29 cellular contexts compared by ENCODE assay signal in the genomic region with DNA sequence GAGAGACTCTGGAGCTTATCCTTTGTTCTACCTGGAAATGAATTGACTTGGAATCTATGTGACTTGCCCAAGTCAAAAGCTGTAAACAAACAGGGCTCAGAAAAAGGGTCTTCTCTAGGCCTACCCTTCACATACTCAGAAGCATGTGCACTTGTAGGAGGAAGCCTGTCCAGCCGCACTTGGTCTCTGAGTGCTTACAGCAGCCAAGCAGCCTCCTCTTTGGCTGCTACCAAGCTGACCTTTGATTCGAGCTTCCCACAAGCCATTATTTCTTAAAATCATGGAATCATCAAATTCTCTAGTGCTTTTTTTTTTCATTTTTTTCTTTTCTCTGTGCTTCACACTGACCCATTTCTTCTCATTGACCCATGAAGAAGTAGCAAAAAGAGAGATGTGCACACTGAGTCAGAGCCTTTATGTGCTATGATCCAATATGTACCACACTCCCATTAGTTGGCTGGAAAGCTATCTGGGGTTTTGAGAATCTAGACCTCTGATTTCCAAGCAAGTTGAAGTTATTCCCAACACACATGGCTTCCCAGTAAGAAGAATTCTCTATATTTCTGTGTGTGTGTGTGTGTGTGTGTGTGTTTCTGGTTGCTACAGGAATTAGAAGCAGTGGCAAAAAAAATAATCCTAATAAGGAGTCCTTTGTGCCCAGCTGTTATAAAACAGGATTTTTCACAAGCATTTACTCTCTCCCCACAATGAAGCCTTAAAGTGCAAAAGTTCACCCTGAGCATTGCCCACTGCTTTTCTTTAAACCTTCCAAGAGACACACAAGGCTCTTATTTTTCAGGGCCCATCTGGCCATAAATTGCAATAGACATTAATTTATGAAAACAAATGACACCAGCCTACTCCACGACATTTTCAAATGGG.
A peak's percentile ranks its signal among the peaks of the same experiment; 100 is the strongest.
DNase-seq lines count a peak whose midpoint lies in the region; ATAC-seq, FAIRE-seq and TF ChIP-seq lines count a peak whose summit lies in the region.
"Had no signal": no experiment of that assay in that cellular context is flagged by ENCODE, and none has a peak within 500 bp of the region (broad histone marks: within the 10 kb centered on the region; RNA-seq: fewer than 3 reads in every experiment).

No MANE protein-coding gene starts in this region.

- no peak for FAIRE-seq in urothelium cell line (lab: Jason Lieb, UNC)
- FAIRE-seq: endometrium, H54, HTR-8/SVneo had no signal

- no peak for TF ChIP-seq CTCF in brain (conservative IDR thresholded peaks at IDR 0.05)

- H3K4me1 ChIP-seq in subcutaneous abdominal adipose tissue (ENCODE audit: control insufficient read depth in 5 of 5, insufficient read depth in 5 of 5, low read length in 5 of 5): peaks cover 2 to 48% (median 27%) of the 10 kb centered on the region in 5 donors

- H3K36me3 ChIP-seq in subcutaneous abdominal adipose tissue (ENCODE audit: control insufficient read depth in 5 of 5, insufficient read depth in 5 of 5, low read length in 5 of 5): no peaks in the 10 kb centered on the region
- H3K36me3 ChIP-seq: upper lobe of left lung had no signal

- H3K9me3 Mint-ChIP-seq in brain: peaks cover 0 to 13% (median 0%) of the 10 kb centered on the region in 5 experiments
- H3K9me3 Mint-ChIP-seq: activated T-cell treated with anti-CD3 and anti-CD28 coated beads, Interleukin-2, amount 50 U/mL, for 4 hours; dendritic cell treated with granulocyte-macrophage colony-stimulating factor and Interleukin-4, amounts not matched to agents 40 ng/mL and 50 ng/mL, for 4 days; T-helper 2 cell treated with Interferon-gamma antibody and Interleukin-4, amounts not matched to agents 5 μg/mL and 100 μg/mL, for 36 hours had no signal

- H3K27ac ChIP-seq in subcutaneous abdominal adipose tissue (ENCODE audit: low read depth, low read length): peak overlapping the region; percentile 32
- H3K27ac ChIP-seq: KMS-11, RWPE1, upper lobe of left lung, VCaP had no signal

- no peaks in the 10 kb centered on the region for H3K27me3 Mint-ChIP-seq in brain
- H3K27me3 Mint-ChIP-seq: CD4-positive, alpha-beta memory T cell; stimulated activated naive CD8-positive, alpha-beta T cell treated with anti-CD3 and anti-CD28 coated beads, Interleukin-15, Interleukin-2, amounts not matched to agents 100 ng/mL and 50 ng/mL, for 24 hours had no signal

- ATAC-seq in GM21515 (IDR thresholded peaks at IDR 0.05; ENCODE audit: unreplicated experiment): no peak
- ATAC-seq: activated T-cell treated with anti-CD3 and anti-CD28 coated beads, Interleukin-2, amount 50 U/mL, for 4 hours; naive thymus-derived CD4-positive, alpha-beta T cell had no signal

- no peaks in the 10 kb centered on the region for H3K27me3 ChIP-seq in subcutaneous abdominal adipose tissue (ENCODE audit: control insufficient read depth in 5 of 5, insufficient read depth in 4 of 5, low read length in 5 of 5)
- H3K27me3 ChIP-seq: upper lobe of left lung had no signal

- no peaks in the 10 kb centered on the region for H3K36me3 Mint-ChIP-seq in brain
- H3K36me3 Mint-ChIP-seq: CD4-positive, alpha-beta memory T cell had no signal

- peak; percentile 16 for DNase-seq in NCI-H446 treated with DMSO at 0.1 percent for 48 hours (lab: John Stamatoyannopoulos, UW)
- DNase-seq in NCI-H446 (lab: John Stamatoyannopoulos, UW): no peak
- peak; percentile 31 for DNase-seq in myocyte (ENCODE audit: low read depth)
- no peak for DNase-seq in urothelium cell line (ENCODE audit: low spot score)
- no peak for DNase-seq in HuH-7 (ENCODE audit: low spot score)
- DNase-seq: 8988T; activated CD4-positive, alpha-beta T cell treated with anti-CD3 and anti-CD28 coated beads for 48 hours; activated T-cell treated with anti-CD3 and anti-CD28 coated beads, Interleukin-2, amount 50 U/mL, for 4 hours; AML-193; amniotic stem cell; caudate nucleus; CD4-positive, alpha-beta memory T cell; DMS53; naive thymus-derived CD4-positive, alpha-beta T cell; NCI-H69; upper lobe of left lung had no signal

- no peak overlapping the region for H3K4me3 Mint-ChIP-seq in brain
- H3K4me3 Mint-ChIP-seq: activated T-cell treated with anti-CD3 and anti-CD28 coated beads, Interleukin-2, amount 50 U/mL, for 4 hours; CD4-positive, alpha-beta memory T cell; dendritic cell treated with granulocyte-macrophage colony-stimulating factor and Interleukin-4, amounts not matched to agents 40 ng/mL and 50 ng/mL, for 4 days; memory B cell; naive thymus-derived CD4-positive, alpha-beta T cell; stimulated activated naive CD8-positive, alpha-beta T cell treated with anti-CD3 and anti-CD28 coated beads, Interleukin-15, Interleukin-2, amounts not matched to agents 100 ng/mL and 50 ng/mL, for 24 hours; T-helper 2 cell treated with Interferon-gamma antibody and Interleukin-4, amounts not matched to agents 5 μg/mL and 100 μg/mL, for 36 hours had no signal

- peak overlapping the region in 3 of 5 experiments; percentile 14 to 79 (median 44) for H3K27ac Mint-ChIP-seq in brain
- H3K27ac Mint-ChIP-seq: CD4-positive, alpha-beta memory T cell; dendritic cell treated with granulocyte-macrophage colony-stimulating factor and Interleukin-4, amounts not matched to agents 40 ng/mL and 50 ng/mL, for 4 days; memory B cell; naive thymus-derived CD4-positive, alpha-beta T cell; stimulated activated naive CD8-positive, alpha-beta T cell treated with anti-CD3 and anti-CD28 coated beads, Interleukin-15, Interleukin-2, amounts not matched to agents 100 ng/mL and 50 ng/mL, for 24 hours; T-helper 2 cell treated with Interferon-gamma antibody and Interleukin-4, amounts not matched to agents 5 μg/mL and 100 μg/mL, for 36 hours had no signal

- no peaks in the 10 kb centered on the region for H3K9me3 ChIP-seq in subcutaneous abdominal adipose tissue (ENCODE audit: control insufficient read depth in 5 of 5, low read length in 5 of 5)
- H3K9me3 ChIP-seq: upper lobe of left lung had no signal

- no peak overlapping the region for H3K4me3 ChIP-seq in subcutaneous abdominal adipose tissue (ENCODE audit: low read depth in 1 of 5, low read length in 5 of 5)
- H3K4me3 ChIP-seq: upper lobe of left lung had no signal

- H3K4me1 Mint-ChIP-seq in brain: peaks cover 45% of the 10 kb centered on the region
- H3K4me1 Mint-ChIP-seq: memory B cell had no signal

- peak overlapping the region in 1 of 5 donors; percentile 40 for H3K9ac ChIP-seq in subcutaneous abdominal adipose tissue (ENCODE audit: low read length in 5 of 5)
- H3K9ac ChIP-seq: KMS-11 had no signal

Comparison
In these comparisons a context has a peak if more than half of its experiments do, and no peak if none do; other contexts are left out.
1. DNase-seq: peak in NCI-H446 treated with DMSO at 0.1 percent for 48 hours (single experiment) and myocyte (single experiment); none in NCI-H446 (0 of 2), urothelium cell line (single experiment) and HuH-7 (single experiment).